2 cellular contexts compared by ENCODE assay signal in genomic region chr1:244674446-244674845, GRCh38.
TF ChIP-seq lines count a peak whose summit lies in the region.

No MANE protein-coding gene starts in this region.

TF ChIP-seq in HEK293, 187 proteins besides CTCF, POLR2A, EP300 and RAD21 (continued from another document):
- TF ChIP-seq ZBTB49 (tag by site-specific recombination; IDR thresholded peaks at IDR 0.05; ENCODE audit: low read depth) = no peak
- no peak for TF ChIP-seq ZSCAN23 (tag by site-specific recombination; IDR thresholded peaks at IDR 0.05)
TF ChIP-seq in HEK293: peak in this region for 2.

TF ChIP-seq in WTC11, 78 proteins besides CTCF, POLR2A, EP300 and RAD21 (continued from another document):
- no peak for TF ChIP-seq ZNF425 (CRISPR knock-in tag; conservative IDR thresholded peaks at IDR 0.05)
- no peak for TF ChIP-seq IRF2 (CRISPR knock-in tag; IDR thresholded peaks at IDR 0.05; ENCODE audit: borderline replicate concordance, low read depth)
- TF ChIP-seq ZNF281 (CRISPR knock-in tag; IDR thresholded peaks at IDR 0.05) = no peak
- TF ChIP-seq SOX15 (CRISPR knock-in tag; IDR thresholded peaks at IDR 0.05) = no peak
- TF ChIP-seq GTF2I (CRISPR knock-in tag; conservative IDR thresholded peaks at IDR 0.05) = no peak
- no peak for TF ChIP-seq FOXJ3 (CRISPR knock-in tag; IDR thresholded peaks at IDR 0.05; ENCODE audit: borderline replicate concordance)
- TF ChIP-seq AR (CRISPR knock-in tag; IDR thresholded peaks at IDR 0.05) = no peak
